26 cellular contexts compared by ENCODE assay signal in genomic region chr11:426851-427250, GRCh38. TPM values are rescaled to one million over a fixed set of nuclear protein-coding genes. Genes with fewer than 3 reads are reported as not detected.
"Had no signal": no experiment of that assay in that cellular context is flagged by ENCODE, and none has a peak within 500 bp of the region (broad histone marks: within the 10 kb centered on the region; RNA-seq: fewer than 3 reads in every experiment).

No MANE protein-coding gene starts in this region.

- H3K27ac Mint-ChIP-seq: activated CD4-positive, alpha-beta memory T cell treated with anti-CD3 and anti-CD28 coated beads for 36 hours; activated CD4-positive, alpha-beta T cell treated with anti-CD3 and anti-CD28 coated beads, Interleukin-2, amount 10 ng/mL, durations not matched to agents 24 days and 14 days; activated naive CD4-positive, alpha-beta T cell treated with anti-CD3 and anti-CD28 coated beads, Interleukin-2, amount 50 U/mL, for 24 hours; activated T-cell treated with anti-CD3 and anti-CD28 coated beads, Interleukin-2, amount 50 U/mL, for 72 hours; activated T-helper 2 cell treated with anti-CD3 and anti-CD28 coated beads, Interferon-gamma antibody, Interleukin-2, Interleukin-4, amounts not matched to agents 10 μg/mL and 5 μg/mL and 100 μg/mL, durations not matched to agents 14 hours and 24 hours and 36 hours; brain; WTC11 had no signal

- H3K36me3 Mint-ChIP-seq: brain, WTC11 had no signal

- ATAC-seq: activated T-cell treated with anti-CD3 and anti-CD28 coated beads, Interleukin-2, amount 50 U/mL, for 72 hours; K562; Panc1; T-helper 17 cell; WTC11 had no signal

- H3K4me3 ChIP-seq: K562 had no signal

- H3K4me1 Mint-ChIP-seq: activated CD4-positive, alpha-beta T cell treated with anti-CD3 and anti-CD28 coated beads, Interleukin-2, amount 10 ng/mL, durations not matched to agents 24 days and 14 days; activated naive CD4-positive, alpha-beta T cell treated with anti-CD3 and anti-CD28 coated beads, Interleukin-2, amount 50 U/mL, for 24 hours; T-helper 17 cell; WTC11 had no signal

- H3K4me3 Mint-ChIP-seq: activated CD4-positive, alpha-beta memory T cell treated with anti-CD3 and anti-CD28 coated beads for 36 hours; activated CD4-positive, alpha-beta T cell treated with anti-CD3 and anti-CD28 coated beads, Interleukin-2, amount 10 ng/mL, durations not matched to agents 24 days and 14 days; activated naive CD4-positive, alpha-beta T cell treated with anti-CD3 and anti-CD28 coated beads, Interleukin-2, amount 50 U/mL, for 24 hours; activated T-cell treated with anti-CD3 and anti-CD28 coated beads, Interleukin-2, amount 50 U/mL, for 72 hours; brain; T-helper 17 cell; WTC11 had no signal

- H3K27ac ChIP-seq: RWPE1 had no signal

- H3K9me3 Mint-ChIP-seq: activated CD4-positive, alpha-beta memory T cell treated with anti-CD3 and anti-CD28 coated beads for 36 hours; activated CD4-positive, alpha-beta T cell treated with anti-CD3 and anti-CD28 coated beads, Interleukin-2, amount 10 ng/mL, durations not matched to agents 24 days and 14 days; activated naive CD4-positive, alpha-beta T cell treated with anti-CD3 and anti-CD28 coated beads, Interleukin-2, amount 50 U/mL, for 24 hours; activated T-cell treated with anti-CD3 and anti-CD28 coated beads, Interleukin-2, amount 50 U/mL, for 72 hours; activated T-helper 2 cell treated with anti-CD3 and anti-CD28 coated beads, Interferon-gamma antibody, Interleukin-2, Interleukin-4, amounts not matched to agents 10 μg/mL and 5 μg/mL and 100 μg/mL, durations not matched to agents 14 hours and 24 hours and 36 hours; WTC11 had no signal

- H3K27me3 Mint-ChIP-seq: activated CD4-positive, alpha-beta memory T cell treated with anti-CD3 and anti-CD28 coated beads for 36 hours; activated CD4-positive, alpha-beta T cell treated with anti-CD3 and anti-CD28 coated beads, Interleukin-2, amount 10 ng/mL, durations not matched to agents 24 days and 14 days; activated naive CD4-positive, alpha-beta T cell treated with anti-CD3 and anti-CD28 coated beads, Interleukin-2, amount 50 U/mL, for 24 hours; T-helper 17 cell had no signal

- DNase-seq: activated CD4-positive, alpha-beta memory T cell treated with anti-CD3 and anti-CD28 coated beads for 36 hours; activated CD4-positive, alpha-beta T cell treated with anti-CD3 and anti-CD28 coated beads, Interleukin-2, amount 10 ng/mL, durations not matched to agents 24 days and 14 days; activated CD4-positive, CD25-positive, alpha-beta regulatory T cell treated with anti-CD3 and anti-CD28 coated beads, Interleukin-2, amount 50 U/mL, for 72 hours; activated CD8-positive, alpha-beta memory T cell treated with anti-CD3 and anti-CD28 coated beads for 24 hours; activated gamma-delta T cell treated with Interleukin-2 at 50 U/mL for 16 hours; activated T-cell treated with anti-CD3 and anti-CD28 coated beads, Interleukin-2, amount 50 U/mL, for 72 hours; amygdala; Kasumi-1; NCI-H1105 treated with DMSO at 0.1 percent for 48 hours; NCI-H1436 treated with DMSO at 0.1 percent for 48 hours; NCI-H187; NCI-H2081; NCI-H510A treated with DMSO at 0.1 percent for 48 hours; NCI-H69; NK-92 treated with Interleukin-12 subunit alpha and Interleukin-12 subunit beta, amount 100 ng/mL, for 24 hours; OCI-M1; SIG-M5; T-helper 17 cell; T-helper 9 cell had no signal

RNA-seq across cellular contexts. Expression of gene PKP3, which starts 32.8 kb away (rescaled TPM):
- total RNA-seq: activated CD4-positive, alpha-beta T cell treated with anti-CD3 and anti-CD28 coated beads, Interleukin-2, amount 10 ng/mL, durations not matched to agents 24 days and 14 days; activated T-helper 2 cell treated with anti-CD3 and anti-CD28 coated beads, Interferon-gamma antibody, Interleukin-2, Interleukin-4, amounts not matched to agents 10 μg/mL and 5 μg/mL and 100 μg/mL, durations not matched to agents 14 hours and 24 hours and 36 hours; T-helper 17 cell had no signal
